In genomic region chr11:92384316-92384715, GRCh38 we compare ENCODE assay signal across 21 cellular contexts.
DNase-seq lines count a peak whose midpoint lies in the region; ATAC-seq and TF ChIP-seq lines count a peak whose summit lies in the region.
"Had no signal": no experiment of that assay in that cellular context is flagged by ENCODE, and none has a peak within 500 bp of the region (broad histone marks: within the 10 kb centered on the region; RNA-seq: fewer than 3 reads in every experiment).

No MANE protein-coding gene starts in this region.

- TF ChIP-seq CTCF in SK-N-SH (IDR thresholded peaks at IDR 0.05) (no peak), fibroblast of lung (conservative IDR thresholded peaks at IDR 0.05 in 1 of 2, IDR thresholded peaks at IDR 0.05 in 1 of 2; ENCODE audit: low read depth in 1 of 2, low read length in 2 of 2) (no peak), neural cell (IDR thresholded peaks at IDR 0.05; ENCODE audit: poor library complexity, severe bottlenecking) (no peak)

- no peaks in the 10 kb centered on the region for H3K27me3 Mint-ChIP-seq in stimulated activated naive CD8-positive, alpha-beta T cell treated with anti-CD3 and anti-CD28 coated beads, Interleukin-15, amount 100 ng/mL, for 72 hours

- H3K9me3 Mint-ChIP-seq in stimulated activated naive CD8-positive, alpha-beta T cell treated with anti-CD3 and anti-CD28 coated beads, Interleukin-15, amount 100 ng/mL, for 72 hours: no peaks in the 10 kb centered on the region

- no peaks in the 10 kb centered on the region for H3K4me1 Mint-ChIP-seq in stimulated activated naive CD8-positive, alpha-beta T cell treated with anti-CD3 and anti-CD28 coated beads, Interleukin-15, amount 100 ng/mL, for 72 hours
- H3K4me1 Mint-ChIP-seq: natural killer cell had no signal

- H3K27ac ChIP-seq in SK-N-SH (ENCODE audit: low read depth in 2 of 2, low read length in 1 of 2): peak overlapping the region; percentile 54 to 61; a peak in 3 of 4 replicates
- no peak overlapping the region for H3K27ac ChIP-seq in fibroblast of lung (ENCODE audit: insufficient read depth, low read length)
- peak overlapping the region; percentile 32 for H3K27ac ChIP-seq in neural cell (ENCODE audit: low read length)
- H3K27ac ChIP-seq: esophagus muscularis mucosa, HL-60, KMS-11, lower lobe of right lung, right atrium auricular region had no signal

- H3K27me3 ChIP-seq in SK-N-SH (ENCODE audit: insufficient read depth) (no peaks in the 10 kb centered on the region), fibroblast of lung (ENCODE audit: control insufficient read depth, insufficient read depth, low read length) (no peaks in the 10 kb centered on the region), neural cell (ENCODE audit: insufficient read depth, low read depth, low read length) (no peaks in the 10 kb centered on the region)
- H3K27me3 ChIP-seq: esophagus muscularis mucosa, right atrium auricular region had no signal

- H3K9me3 ChIP-seq in SK-N-SH (no peaks in the 10 kb centered on the region), fibroblast of lung (ENCODE audit: control insufficient read depth, insufficient read depth, low read depth, low read length) (no peaks in the 10 kb centered on the region), neural cell (ENCODE audit: low read length) (no peaks in the 10 kb centered on the region)
- H3K9me3 ChIP-seq: esophagus muscularis mucosa, lower lobe of right lung, right atrium auricular region had no signal

- no peak overlapping the region for H3K27ac Mint-ChIP-seq in stimulated activated naive CD8-positive, alpha-beta T cell treated with anti-CD3 and anti-CD28 coated beads, Interleukin-15, amount 100 ng/mL, for 72 hours
- H3K27ac Mint-ChIP-seq: natural killer cell had no signal

- WGBS in SK-N-SH (ENCODE audit: low lambda C conversion rate): 53% methylated on average over 2 of the region's 2 CpGs

- DNase-seq in Daoy (ENCODE audit: low read depth) (peak; percentile 18), SK-N-SH (peak; percentile 18), fibroblast of lung (ENCODE audit: low read depth in 2 of 2) (peak; percentile 62 to 80), NCI-H345 (lab: John Stamatoyannopoulos, UW) (no peak)
- DNase-seq in stimulated activated naive CD8-positive, alpha-beta T cell treated with anti-CD3 and anti-CD28 coated beads, Interleukin-15, amount 100 ng/mL, for 72 hours: no peak
- DNase-seq: activated CD4-positive, CD25-positive, alpha-beta regulatory T cell treated with anti-CD3 and anti-CD28 coated beads, Interleukin-2, amount 50 U/mL, for 72 hours; activated effector memory CD4-positive, alpha-beta T cell treated with Interleukin-2 at 50 U/mL for 16 hours; dermis blood vessel endothelial cell; lower lobe of right lung; natural killer cell; NCI-H1105 treated with DMSO at 0.1 percent for 48 hours; NCI-H2171; SHP77 treated with DMSO at 0.1 percent for 48 hours; T-helper 9 cell had no signal

- H3K9me2 ChIP-seq in SK-N-SH: no peaks in the 10 kb centered on the region
- no peaks in the 10 kb centered on the region for H3K9me2 ChIP-seq in neural cell (ENCODE audit: insufficient read depth, low read length)

- H3K4me3 Mint-ChIP-seq in stimulated activated naive CD8-positive, alpha-beta T cell treated with anti-CD3 and anti-CD28 coated beads, Interleukin-15, amount 100 ng/mL, for 72 hours: no peak overlapping the region
- H3K4me3 Mint-ChIP-seq: natural killer cell had no signal

- H3K4me3 ChIP-seq in SK-N-SH (ENCODE audit: low read depth in 2 of 2, low read length in 1 of 2) (no peak overlapping the region), fibroblast of lung (replicated peaks in 1 of 4; ENCODE audit: control extremely low read depth in 1 of 4, insufficient read depth in 1 of 4, low read depth in 3 of 4, low read length in 4 of 4) (no peak overlapping the region), neural cell (ENCODE audit: low read length) (no peak overlapping the region)
- H3K4me3 ChIP-seq: esophagus muscularis mucosa, lower lobe of right lung, right atrium auricular region had no signal

- TF ChIP-seq EP300 in SK-N-SH (IDR thresholded peaks at IDR 0.05; ENCODE audit: borderline replicate concordance in 1 of 2, low read depth in 1 of 2, low read length in 1 of 2) (no peak), neural cell (conservative IDR thresholded peaks at IDR 0.05; ENCODE audit: poor library complexity, severe bottlenecking) (no peak)

- H3K36me3 ChIP-seq in SK-N-SH (replicated peaks in 1 of 2; ENCODE audit: control insufficient read depth in 1 of 2, insufficient read depth in 2 of 2, low read length in 1 of 2) (no peaks in the 10 kb centered on the region), fibroblast of lung (ENCODE audit: control insufficient read depth, insufficient read depth, low read length) (no peaks in the 10 kb centered on the region), neural cell (ENCODE audit: insufficient read depth, low read length) (no peaks in the 10 kb centered on the region)
- H3K36me3 ChIP-seq: esophagus muscularis mucosa, lower lobe of right lung, right atrium auricular region had no signal

- peak overlapping the region; percentile 32; the same call in 1 of the 2 replicates for H3K4me2 ChIP-seq in SK-N-SH
- peak overlapping the region; percentile 32 for H3K4me2 ChIP-seq in fibroblast of lung (ENCODE audit: extremely low read depth, insufficient read depth, low read length)
- no peak overlapping the region for H3K4me2 ChIP-seq in neural cell (ENCODE audit: low read length)
- H3K4me2 ChIP-seq: KMS-11 had no signal

- no peak overlapping the region; the same call in 1 of the 2 replicates for H3K9ac ChIP-seq in SK-N-SH
- H3K9ac ChIP-seq in fibroblast of lung (ENCODE audit: insufficient read depth, low read length): no peak overlapping the region
- H3K9ac ChIP-seq in neural cell (ENCODE audit: low read length): no peak overlapping the region
- H3K9ac ChIP-seq: KMS-11 had no signal

- CTCF ChIA-PET in SK-N-SH (lab: Yijun Ruan, JAX): interaction anchor here (0.9 kb wide), 1 partner anchor 502 kb away, joined by 4 read pairs; no protein-coding TSS in a partner anchor

- H3K4me1 ChIP-seq in SK-N-SH (ENCODE audit: control insufficient read depth in 1 of 2, insufficient read depth in 2 of 2, low read depth in 1 of 2, low read length in 1 of 2) (peaks cover 3 to 29% of the 10 kb centered on the region in 2 experiments), fibroblast of lung (ENCODE audit: control insufficient read depth, extremely low read depth, insufficient read depth, low read length) (peaks cover 20% of the 10 kb centered on the region)
- H3K4me1 ChIP-seq: lower lobe of right lung, right atrium auricular region had no signal

- ATAC-seq in HG03175 (IDR thresholded peaks at IDR 0.05; ENCODE audit: unreplicated experiment) (no peak), HG02763 (IDR thresholded peaks at IDR 0.05; ENCODE audit: unreplicated experiment) (no peak)
- ATAC-seq in stimulated activated naive CD8-positive, alpha-beta T cell treated with anti-CD3 and anti-CD28 coated beads, Interleukin-15, amount 100 ng/mL, for 72 hours: no peak
- ATAC-seq: lower lobe of right lung, natural killer cell had no signal

- no peak overlapping the region for H2AFZ ChIP-seq in SK-N-SH (ENCODE audit: low read depth)
- H2AFZ ChIP-seq in fibroblast of lung (ENCODE audit: low read length): no peak overlapping the region
- H2AFZ ChIP-seq in neural cell (ENCODE audit: low read depth, low read length): no peak overlapping the region

- POLR2A ChIA-PET in SK-N-SH (lab: Yijun Ruan, JAX): no interaction called here

- TF ChIP-seq RAD21 in SK-N-SH (IDR thresholded peaks at IDR 0.05; ENCODE audit: low read length): no peak
- no peak for TF ChIP-seq RAD21 in neural cell (conservative IDR thresholded peaks at IDR 0.05)

- H4K20me1 ChIP-seq in SK-N-SH (ENCODE audit: insufficient read depth) (no peaks in the 10 kb centered on the region), fibroblast of lung (ENCODE audit: control insufficient read depth, extremely low read depth, insufficient read depth, low read length) (no peaks in the 10 kb centered on the region), neural cell (ENCODE audit: insufficient read depth) (no peaks in the 10 kb centered on the region)

- H3K79me2 ChIP-seq in SK-N-SH (ENCODE audit: insufficient read depth): peaks cover 6% of the 10 kb centered on the region; the same call in 1 of the 2 replicates
- H3K79me2 ChIP-seq in fibroblast of lung (ENCODE audit: control insufficient read depth, insufficient read depth, low read length): no peaks in the 10 kb centered on the region
- peaks cover 29% of the 10 kb centered on the region for H3K79me2 ChIP-seq in neural cell (replicated peaks; ENCODE audit: insufficient read depth, low read length)

- H3F3A ChIP-seq in SK-N-SH (replicated peaks; ENCODE audit: insufficient read depth): peaks cover 24% of the 10 kb centered on the region
- H3F3A ChIP-seq in neural cell (ENCODE audit: insufficient read depth, low read length, poor library complexity, severe bottlenecking): no peaks in the 10 kb centered on the region

TF ChIP-seq in SK-N-SH, 30 proteins besides CTCF, POLR2A, EP300 and RAD21 (continues in another document):
- no peak for TF ChIP-seq EZH2phosphoT487 (IDR thresholded peaks at IDR 0.05; ENCODE audit: borderline replicate concordance, low read depth)
- TF ChIP-seq NFIC (IDR thresholded peaks at IDR 0.05; ENCODE audit: borderline replicate concordance): no peak
- no peak for TF ChIP-seq FOSL2 (IDR thresholded peaks at IDR 0.05; ENCODE audit: borderline replicate concordance, low read depth)

TF ChIP-seq in neural cell, 6 proteins besides CTCF, POLR2A, EP300 and RAD21 (continues in another document):
- TF ChIP-seq SMC3 (conservative IDR thresholded peaks at IDR 0.05; ENCODE audit: poor library complexity) (no peak), EZH2 (IDR thresholded peaks at IDR 0.05; ENCODE audit: borderline replicate concordance, insufficient read depth, low read length, poor library complexity, severe bottlenecking) (no peak), TAF1 (IDR thresholded peaks at IDR 0.05; ENCODE audit: low read depth) (no peak), MXI1 (conservative IDR thresholded peaks at IDR 0.05; ENCODE audit: poor library complexity, severe bottlenecking) (no peak), POLR2AphosphoS5 (IDR thresholded peaks at IDR 0.05) (no peak)

Comparison
In these comparisons a context has a peak if more than half of its experiments do, and no peak if none do; other contexts are left out.
1. DNase-seq: peak in Daoy (single experiment), SK-N-SH (single experiment) and fibroblast of lung (2 of 2); none in stimulated activated naive CD8-positive, alpha-beta T cell treated with anti-CD3 and anti-CD28 coated beads, Interleukin-15, amount 100 ng/mL, for 72 hours (0 of 2) and NCI-H345 (single experiment).